9 cellular contexts compared by ENCODE assay signal in the genomic region with DNA sequence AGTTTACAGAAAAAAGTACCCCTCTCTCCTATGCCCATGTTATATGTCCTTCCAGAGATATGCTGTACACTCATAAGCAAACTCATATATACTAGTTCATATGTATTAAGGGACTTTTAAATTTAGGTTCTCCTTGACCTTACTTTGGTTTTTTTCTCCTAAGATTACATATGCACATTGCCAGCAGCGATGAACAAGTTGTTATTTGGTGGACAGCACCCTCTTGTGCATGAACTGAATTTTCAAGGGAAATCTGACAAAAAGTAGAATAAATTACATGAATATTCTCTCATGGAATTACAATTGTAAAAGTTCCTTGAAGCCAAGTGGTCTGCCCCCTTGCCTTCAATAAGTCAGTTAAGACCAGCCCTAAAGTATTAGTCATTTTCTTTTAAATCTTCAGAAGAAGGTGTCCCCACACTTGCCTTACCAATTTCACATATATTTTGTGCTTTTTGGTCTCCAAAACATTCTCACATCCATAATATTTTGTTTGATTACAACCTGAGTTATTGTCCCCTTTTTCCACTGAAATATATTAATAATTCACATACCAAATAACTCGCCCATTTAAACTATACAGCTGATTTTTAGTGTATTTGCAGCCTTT. TPM values are rescaled to one million over a fixed set of nuclear protein-coding genes. Genes with fewer than 3 reads are reported as not detected.
DNase-seq lines count a peak whose midpoint lies in the region; ATAC-seq lines count a peak whose summit lies in the region.
"Had no signal": no experiment of that assay in that cellular context is flagged by ENCODE, and none has a peak within 500 bp of the region (broad histone marks: within the 10 kb centered on the region; RNA-seq: fewer than 3 reads in every experiment).

No MANE protein-coding gene starts in this region.

- DNase-seq in NCI-H345 (lab: John Stamatoyannopoulos, UW) (peak; percentile 21), NCI-H345 treated with DMSO at 0.1 percent for 48 hours (lab: John Stamatoyannopoulos, UW; ENCODE audit: unreplicated experiment) (no peak), NCI-H446 treated with DMSO at 0.1 percent for 48 hours (lab: John Stamatoyannopoulos, UW) (peak; percentile 46), dermis microvascular lymphatic vessel endothelial cell (ENCODE audit: low read depth in 2 of 2) (peak; percentile 52 to 71), lung microvascular endothelial cell (ENCODE audit: low read depth in 2 of 2) (peak; percentile 71 to 78)
- no peak for DNase-seq in activated CD8-positive, alpha-beta memory T cell treated with anti-CD3 and anti-CD28 coated beads, Interleukin-2, amount 10 ng/mL, durations not matched to agents 7 days and 5 days
- DNase-seq in activated T-cell treated with anti-CD3 and anti-CD28 coated beads, Interleukin-2, amount 50 U/mL, for 1 hour = no peak

- no peak overlapping the region for H3K27ac Mint-ChIP-seq in activated CD8-positive, alpha-beta memory T cell treated with anti-CD3 and anti-CD28 coated beads, Interleukin-2, amount 10 ng/mL, durations not matched to agents 7 days and 5 days
- H3K27ac Mint-ChIP-seq: CD4-positive, CD25-positive, alpha-beta regulatory T cell had no signal

- H3K4me3 Mint-ChIP-seq in activated CD8-positive, alpha-beta memory T cell treated with anti-CD3 and anti-CD28 coated beads, Interleukin-2, amount 10 ng/mL, durations not matched to agents 7 days and 5 days = no peak overlapping the region
- H3K4me3 Mint-ChIP-seq: CD4-positive, CD25-positive, alpha-beta regulatory T cell had no signal

- H3K27me3 Mint-ChIP-seq in activated CD8-positive, alpha-beta memory T cell treated with anti-CD3 and anti-CD28 coated beads, Interleukin-2, amount 10 ng/mL, durations not matched to agents 7 days and 5 days = peaks cover 22% of the 10 kb centered on the region

- peak; percentile 57 for ATAC-seq in HG02610 (IDR thresholded peaks at IDR 0.05; ENCODE audit: unreplicated experiment)
- ATAC-seq in activated CD8-positive, alpha-beta memory T cell treated with anti-CD3 and anti-CD28 coated beads, Interleukin-2, amount 10 ng/mL, durations not matched to agents 7 days and 5 days = no peak

- CTCF ChIA-PET in activated CD8-positive, alpha-beta memory T cell treated with anti-CD3 and anti-CD28 coated beads, Interleukin-2, amount 10 ng/mL, durations not matched to agents 7 days and 5 days (lab: Charles Lee) = no interaction called here

- no peaks in the 10 kb centered on the region for H3K9me3 Mint-ChIP-seq in activated CD8-positive, alpha-beta memory T cell treated with anti-CD3 and anti-CD28 coated beads, Interleukin-2, amount 10 ng/mL, durations not matched to agents 7 days and 5 days (ENCODE audit: low read depth)

- H3K36me3 Mint-ChIP-seq in activated CD8-positive, alpha-beta memory T cell treated with anti-CD3 and anti-CD28 coated beads, Interleukin-2, amount 10 ng/mL, durations not matched to agents 7 days and 5 days = no peaks in the 10 kb centered on the region
- H3K36me3 Mint-ChIP-seq: CD4-positive, CD25-positive, alpha-beta regulatory T cell had no signal

- no peaks in the 10 kb centered on the region for H3K4me1 Mint-ChIP-seq in activated CD8-positive, alpha-beta memory T cell treated with anti-CD3 and anti-CD28 coated beads, Interleukin-2, amount 10 ng/mL, durations not matched to agents 7 days and 5 days
- H3K4me1 Mint-ChIP-seq: CD4-positive, CD25-positive, alpha-beta regulatory T cell had no signal

RNA-seq across cellular contexts. Expression of a gene that starts 30.6 kb away (rescaled TPM):
- 41.3 and 49.8 TPM in 2 replicates for total RNA-seq in dermis microvascular lymphatic vessel endothelial cell
- total RNA-seq in lung microvascular endothelial cell = 45.3 and 53.0 TPM in 2 replicates
- 10 to 100 TPM; 51.8 to 59.5 TPM for total RNA-seq in activated CD8-positive, alpha-beta memory T cell treated with anti-CD3 and anti-CD28 coated beads, Interleukin-2, amount 10 ng/mL, durations not matched to agents 7 days and 5 days

Comparison
In these comparisons a context has a peak if more than half of its experiments do, and no peak if none do; other contexts are left out.
1. DNase-seq: peak in NCI-H345 (single experiment), NCI-H446 treated with DMSO at 0.1 percent for 48 hours (single experiment), dermis microvascular lymphatic vessel endothelial cell (2 of 2) and lung microvascular endothelial cell (2 of 2); none in NCI-H345 treated with DMSO at 0.1 percent for 48 hours (single experiment), activated CD8-positive, alpha-beta memory T cell treated with anti-CD3 and anti-CD28 coated beads, Interleukin-2, amount 10 ng/mL, durations not matched to agents 7 days and 5 days (single experiment) and activated T-cell treated with anti-CD3 and anti-CD28 coated beads, Interleukin-2, amount 50 U/mL, for 1 hour (single experiment).